1 cellular context compared by ENCODE assay signal in genomic region chr2:156589381-156590079, GRCh38.
TF ChIP-seq lines count a peak whose summit lies in the region.

No MANE protein-coding gene starts in this region.

TF ChIP-seq in SK-N-SH, 30 proteins besides CTCF, POLR2A, EP300 and RAD21 (continued from another document):
- peak; percentile 45 for TF ChIP-seq PBX3 (IDR thresholded peaks at IDR 0.05)
- TF ChIP-seq ZBTB33 (IDR thresholded peaks at IDR 0.05; ENCODE audit: borderline replicate concordance, low read depth): no peak
- TF ChIP-seq SMC3 (IDR thresholded peaks at IDR 0.05; ENCODE audit: low read depth, low read length): peak; percentile 71
- TF ChIP-seq IRF3 (IDR thresholded peaks at IDR 0.05; ENCODE audit: low read depth, low read length): no peak
- TF ChIP-seq FOXM1 (IDR thresholded peaks at IDR 0.05; ENCODE audit: low read depth): no peak
- TF ChIP-seq USF2 (IDR thresholded peaks at IDR 0.05; ENCODE audit: borderline replicate concordance, low read depth, low read length): no peak
